In the genomic region with DNA sequence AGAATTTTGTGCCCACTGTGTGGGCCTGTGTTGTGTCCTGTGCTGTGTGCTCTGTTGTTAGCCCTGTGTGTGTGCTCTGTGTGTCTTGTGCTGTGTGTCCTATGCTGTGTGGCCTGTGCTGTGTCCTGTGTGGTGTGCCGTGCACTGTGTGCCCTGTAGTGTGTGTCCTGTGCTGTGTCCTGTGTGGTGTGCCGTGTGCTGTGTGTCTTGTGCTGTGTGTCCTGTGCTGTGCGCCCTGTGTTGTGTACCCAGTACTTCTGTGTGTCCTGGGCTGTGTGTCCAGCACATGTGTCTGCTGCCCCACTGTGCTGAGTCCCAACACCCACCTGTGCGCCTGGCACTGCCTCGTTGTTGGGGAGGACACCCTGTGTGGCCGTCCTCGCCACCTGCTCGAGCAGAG, we compare ENCODE assay signal across 1 cellular context.
TF ChIP-seq lines count a peak whose summit lies in the region.

No MANE protein-coding gene starts in this region.

TF ChIP-seq in GM23338, 12 proteins besides CTCF, POLR2A, EP300 and RAD21 (continued from another document):
- TF ChIP-seq, protein P1, sequence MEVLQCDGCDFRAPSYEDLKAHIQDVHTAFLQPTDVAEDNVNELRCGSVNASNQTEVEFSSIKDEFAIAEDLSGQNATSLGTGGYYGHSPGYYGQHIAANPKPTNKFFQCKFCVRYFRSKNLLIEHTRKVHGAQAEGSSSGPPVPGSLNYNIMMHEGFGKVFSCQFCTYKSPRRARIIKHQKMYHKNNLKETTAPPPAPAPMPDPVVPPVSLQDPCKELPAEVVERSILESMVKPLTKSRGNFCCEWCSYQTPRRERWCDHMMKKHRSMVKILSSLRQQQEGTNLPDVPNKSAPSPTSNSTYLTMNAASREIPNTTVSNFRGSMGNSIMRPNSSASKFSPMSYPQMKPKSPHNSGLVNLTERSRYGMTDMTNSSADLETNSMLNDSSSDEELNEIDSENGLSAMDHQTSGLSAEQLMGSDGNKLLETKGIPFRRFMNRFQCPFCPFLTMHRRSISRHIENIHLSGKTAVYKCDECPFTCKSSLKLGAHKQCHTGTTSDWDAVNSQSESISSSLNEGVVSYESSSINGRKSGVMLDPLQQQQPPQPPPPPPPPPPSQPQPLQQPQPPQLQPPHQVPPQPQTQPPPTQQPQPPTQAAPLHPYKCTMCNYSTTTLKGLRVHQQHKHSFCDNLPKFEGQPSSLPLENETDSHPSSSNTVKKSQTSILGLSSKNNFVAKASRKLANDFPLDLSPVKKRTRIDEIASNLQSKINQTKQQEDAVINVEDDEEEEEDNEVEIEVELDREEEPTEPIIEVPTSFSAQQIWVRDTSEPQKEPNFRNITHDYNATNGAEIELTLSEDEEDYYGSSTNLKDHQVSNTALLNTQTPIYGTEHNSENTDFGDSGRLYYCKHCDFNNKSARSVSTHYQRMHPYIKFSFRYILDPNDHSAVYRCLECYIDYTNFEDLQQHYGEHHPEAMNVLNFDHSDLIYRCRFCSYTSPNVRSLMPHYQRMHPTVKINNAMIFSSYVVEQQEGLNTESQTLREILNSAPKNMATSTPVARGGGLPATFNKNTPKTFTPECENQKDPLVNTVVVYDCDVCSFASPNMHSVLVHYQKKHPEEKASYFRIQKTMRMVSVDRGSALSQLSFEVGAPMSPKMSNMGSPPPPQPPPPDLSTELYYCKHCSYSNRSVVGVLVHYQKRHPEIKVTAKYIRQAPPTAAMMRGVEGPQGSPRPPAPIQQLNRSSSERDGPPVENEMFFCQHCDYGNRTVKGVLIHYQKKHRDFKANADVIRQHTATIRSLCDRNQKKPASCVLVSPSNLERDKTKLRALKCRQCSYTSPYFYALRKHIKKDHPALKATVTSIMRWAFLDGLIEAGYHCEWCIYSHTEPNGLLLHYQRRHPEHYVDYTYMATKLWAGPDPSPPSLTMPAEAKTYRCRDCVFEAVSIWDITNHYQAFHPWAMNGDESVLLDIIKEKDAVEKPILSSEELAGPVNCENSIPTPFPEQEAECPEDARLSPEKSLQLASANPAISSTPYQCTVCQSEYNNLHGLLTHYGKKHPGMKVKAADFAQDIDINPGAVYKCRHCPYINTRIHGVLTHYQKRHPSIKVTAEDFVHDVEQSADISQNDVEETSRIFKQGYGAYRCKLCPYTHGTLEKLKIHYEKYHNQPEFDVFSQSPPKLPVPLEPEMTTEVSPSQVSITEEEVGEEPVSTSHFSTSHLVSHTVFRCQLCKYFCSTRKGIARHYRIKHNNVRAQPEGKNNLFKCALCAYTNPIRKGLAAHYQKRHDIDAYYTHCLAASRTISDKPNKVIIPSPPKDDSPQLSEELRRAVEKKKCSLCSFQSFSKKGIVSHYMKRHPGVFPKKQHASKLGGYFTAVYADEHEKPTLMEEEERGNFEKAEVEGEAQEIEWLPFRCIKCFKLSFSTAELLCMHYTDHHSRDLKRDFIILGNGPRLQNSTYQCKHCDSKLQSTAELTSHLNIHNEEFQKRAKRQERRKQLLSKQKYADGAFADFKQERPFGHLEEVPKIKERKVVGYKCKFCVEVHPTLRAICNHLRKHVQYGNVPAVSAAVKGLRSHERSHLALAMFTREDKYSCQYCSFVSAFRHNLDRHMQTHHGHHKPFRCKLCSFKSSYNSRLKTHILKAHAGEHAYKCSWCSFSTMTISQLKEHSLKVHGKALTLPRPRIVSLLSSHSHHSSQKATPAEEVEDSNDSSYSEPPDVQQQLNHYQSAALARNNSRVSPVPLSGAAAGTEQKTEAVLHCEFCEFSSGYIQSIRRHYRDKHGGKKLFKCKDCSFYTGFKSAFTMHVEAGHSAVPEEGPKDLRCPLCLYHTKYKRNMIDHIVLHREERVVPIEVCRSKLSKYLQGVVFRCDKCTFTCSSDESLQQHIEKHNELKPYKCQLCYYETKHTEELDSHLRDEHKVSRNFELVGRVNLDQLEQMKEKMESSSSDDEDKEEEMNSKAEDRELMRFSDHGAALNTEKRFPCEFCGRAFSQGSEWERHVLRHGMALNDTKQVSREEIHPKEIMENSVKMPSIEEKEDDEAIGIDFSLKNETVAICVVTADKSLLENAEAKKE (CRISPR knock-in tag; IDR thresholded peaks at IDR 0.05) = no peak
